In genomic region chr4:41661447-41662076, GRCh38 we compare ENCODE assay signal across 8 cellular contexts.
DNase-seq lines count a peak whose midpoint lies in the region; ATAC-seq, FAIRE-seq and TF ChIP-seq lines count a peak whose summit lies in the region.

No MANE protein-coding gene starts in this region.

- no peak overlapping the region for H2AFZ ChIP-seq in KMS-11 (ENCODE audit: low read depth)

- H3K4me3 ChIP-seq in BE2C (ENCODE audit: low read depth, low read length) (no peak overlapping the region), KMS-11 (IDR thresholded peaks at IDR 0.05; ENCODE audit: insufficient read depth, low read depth, low read length) (no peak overlapping the region), SJSA1 (no peak overlapping the region), brain microvascular endothelial cell (ENCODE audit: low read depth, low read length) (no peak overlapping the region)

- H3K4me2 ChIP-seq in KMS-11 = no peak overlapping the region

- TF ChIP-seq CTCF in BE2C (IDR thresholded peaks at IDR 0.05; ENCODE audit: low read depth, low read length) (peak; percentile 98), KMS-11 (conservative IDR thresholded peaks at IDR 0.05; ENCODE audit: low read depth, low read length) (peak; percentile 79), brain microvascular endothelial cell (IDR thresholded peaks at IDR 0.05; ENCODE audit: low read depth, low read length, missing control alignments) (peak; percentile 96)

- peak; percentile 97 for FAIRE-seq in islet of Langerhans (lab: Jason Lieb, UNC)

- TF ChIP-seq POLR2A in GM18505 (IDR thresholded peaks at IDR 0.05; ENCODE audit: borderline replicate concordance, extremely low read depth, insufficient read depth, insufficient read length) = no peak

- no peaks in the 10 kb centered on the region for H3K27me3 ChIP-seq in BE2C
- H3K27me3 ChIP-seq in KMS-11 (ENCODE audit: insufficient read depth, low read depth) = no peaks in the 10 kb centered on the region
- H3K27me3 ChIP-seq in SJSA1 (replicated peaks) = no peaks in the 10 kb centered on the region
- peaks cover 7% of the 10 kb centered on the region for H3K27me3 ChIP-seq in brain microvascular endothelial cell (replicated peaks)

- H3K9me3 ChIP-seq in BE2C = no peaks in the 10 kb centered on the region
- H3K9me3 ChIP-seq in SJSA1 (replicated peaks) = no peaks in the 10 kb centered on the region

- H3K27ac ChIP-seq in KMS-11 = no peak overlapping the region
- no peak overlapping the region for H3K27ac ChIP-seq in SJSA1
- no peak overlapping the region for H3K27ac ChIP-seq in brain microvascular endothelial cell

- in situ Hi-C loops in brain microvascular endothelial cell (cut with HindIII; ENCODE audit: low pct_ligation_motif_present, low sequenced_read_pairs) = no loop called here

- no peaks in the 10 kb centered on the region for H4K20me1 ChIP-seq in KMS-11 (ENCODE audit: insufficient read depth)

- H3K79me2 ChIP-seq in KMS-11 (ENCODE audit: insufficient read depth, low read depth) = no peaks in the 10 kb centered on the region

- peak; percentile 50 for ATAC-seq in GM18505 (IDR thresholded peaks at IDR 0.05; ENCODE audit: unreplicated experiment)
- ATAC-seq in GM21526 (IDR thresholded peaks at IDR 0.05; ENCODE audit: low FRiP score, unreplicated experiment) = no peak

- H3K4me1 ChIP-seq in BE2C = peaks cover 13% of the 10 kb centered on the region
- H3K4me1 ChIP-seq in KMS-11 (ENCODE audit: low read depth, poor library complexity, severe bottlenecking) = no peaks in the 10 kb centered on the region
- no peaks in the 10 kb centered on the region; the same call in 1 of the 2 replicates for H3K4me1 ChIP-seq in SJSA1 (replicated peaks)

- H3K9ac ChIP-seq in KMS-11 = no peak overlapping the region

- peaks cover 51% of the 10 kb centered on the region for H3K36me3 ChIP-seq in BE2C
- H3K36me3 ChIP-seq in KMS-11 (ENCODE audit: insufficient read depth) = no peaks in the 10 kb centered on the region
- H3K36me3 ChIP-seq in SJSA1 = no peaks in the 10 kb centered on the region
- H3K36me3 ChIP-seq in brain microvascular endothelial cell (replicated peaks) = no peaks in the 10 kb centered on the region

- DNase-seq in BE2C = peak; percentile 60
- peak; percentile 40 to 44 for DNase-seq in SJSA1 (ENCODE audit: low read depth in 1 of 2, low spot score in 2 of 2)
- DNase-seq in brain microvascular endothelial cell = peak; percentile 69
- DNase-seq in stimulated activated CD4-positive, alpha-beta T cell treated with anti-CD3 and anti-CD28 coated beads, Interleukin-1b, Interleukin-23, amount 100 ng/mL, for 24 hours (ENCODE audit: low read depth in 4 of 4, low spot score in 1 of 4) = peak in 3 of 4 experiments; percentile 5 to 24 (median 14)

Comparison
In these comparisons a context has a peak if more than half of its experiments do, and no peak if none do; other contexts are left out.
1. DNase-seq: peak in every context shown above with its lines; median percentile 69 in brain microvascular endothelial cell; 60 in BE2C; 42 in SJSA1; 14 in stimulated activated CD4-positive, alpha-beta T cell treated with anti-CD3 and anti-CD28 coated beads, Interleukin-1b, Interleukin-23, amount 100 ng/mL, for 24 hours.